16 cellular contexts compared by ENCODE assay signal in genomic region chr2:202632682-202633081, GRCh38. TPM values are rescaled to one million over a fixed set of nuclear protein-coding genes. Genes with fewer than 3 reads are reported as not detected.
DNase-seq lines count a peak whose midpoint lies in the region; ATAC-seq and TF ChIP-seq lines count a peak whose summit lies in the region.
"Had no signal": no experiment of that assay in that cellular context is flagged by ENCODE, and none has a peak within 500 bp of the region (broad histone marks: within the 10 kb centered on the region; RNA-seq: fewer than 3 reads in every experiment).

No MANE protein-coding gene starts in this region.

- no peak for DNase-seq in CD8-positive, alpha-beta memory T cell
- DNase-seq in NCI-H446 treated with DMSO at 0.1 percent for 48 hours (lab: John Stamatoyannopoulos, UW) (peak; percentile 55), dermis microvascular lymphatic vessel endothelial cell (ENCODE audit: low read depth in 2 of 2) (peak; percentile 46 to 47), nephron progenitor cell (no peak), nucleus accumbens (lab: John Stamatoyannopoulos, UW) (no peak), NCI-H524 treated with DMSO at 0.1 percent for 48 hours (lab: John Stamatoyannopoulos, UW) (no peak)
- DNase-seq: activated T-cell treated with anti-CD3 and anti-CD28 coated beads, Interleukin-2, amount 50 U/mL, for 24 hours; colonic mucosa; NCI-H510A; RPMI8226; stimulated activated CD4-positive, alpha-beta T cell treated with anti-CD3 and anti-CD28 coated beads, Interleukin-2, amount 100 ng/mL, for 48 hours had no signal

- POLR2A ChIA-PET in CD8-positive, alpha-beta memory T cell (lab: Charles Lee): no interaction called here

- no peaks in the 10 kb centered on the region for H3K36me3 ChIP-seq in CD8-positive, alpha-beta memory T cell (ENCODE audit: insufficient read depth, low read length)
- H3K36me3 ChIP-seq: colonic mucosa, gastroesophageal sphincter, prostate gland had no signal

- H3K4me1 ChIP-seq in CD8-positive, alpha-beta memory T cell (ENCODE audit: insufficient read depth, low read length): peaks cover 29% of the 10 kb centered on the region
- H3K4me1 ChIP-seq: colonic mucosa, prostate gland had no signal

- H3K27me3 Mint-ChIP-seq in CD8-positive, alpha-beta memory T cell: no peaks in the 10 kb centered on the region
- no peaks in the 10 kb centered on the region for H3K27me3 Mint-ChIP-seq in nephron progenitor cell (ENCODE audit: low read depth, poor library complexity)
- H3K27me3 Mint-ChIP-seq: activated T-cell treated with anti-CD3 and anti-CD28 coated beads, Interleukin-2, amount 50 U/mL, for 24 hours; stimulated activated naive CD8-positive, alpha-beta T cell treated with anti-CD3 and anti-CD28 coated beads, Interleukin-15, Interleukin-2, amounts not matched to agents 100 ng/mL and 50 ng/mL, for 24 hours had no signal

- peak overlapping the region in 6 of 8 donors; percentile 2 to 80 (median 44) for H3K27ac Mint-ChIP-seq in CD8-positive, alpha-beta memory T cell
- H3K27ac Mint-ChIP-seq in nephron progenitor cell: no peak overlapping the region
- H3K27ac Mint-ChIP-seq: activated T-cell treated with anti-CD3 and anti-CD28 coated beads, Interleukin-2, amount 50 U/mL, for 24 hours; stimulated activated naive CD8-positive, alpha-beta T cell treated with anti-CD3 and anti-CD28 coated beads, Interleukin-15, Interleukin-2, amounts not matched to agents 100 ng/mL and 50 ng/mL, for 24 hours had no signal

- no peak for TF ChIP-seq CTCF in nephron progenitor cell (IDR thresholded peaks at IDR 0.05)

- ATAC-seq in GM21576 (IDR thresholded peaks at IDR 0.05; ENCODE audit: unreplicated experiment): no peak
- ATAC-seq: gastroesophageal sphincter had no signal

- H3K36me3 Mint-ChIP-seq in CD8-positive, alpha-beta memory T cell: peaks cover 0 to 13% (median 0%) of the 10 kb centered on the region in 3 donors
- peaks cover 5% of the 10 kb centered on the region for H3K36me3 Mint-ChIP-seq in nephron progenitor cell (ENCODE audit: low read depth)

- no peak overlapping the region for H3K27ac ChIP-seq in CD8-positive, alpha-beta memory T cell (ENCODE audit: low read depth, low read length)
- H3K27ac ChIP-seq: colonic mucosa, gastroesophageal sphincter, HL-60, prostate gland had no signal

- H3K4me1 Mint-ChIP-seq in CD8-positive, alpha-beta memory T cell: peaks cover 24 to 33% (median 26%) of the 10 kb centered on the region in 3 donors
- peaks cover 25% of the 10 kb centered on the region for H3K4me1 Mint-ChIP-seq in nephron progenitor cell

- no peak overlapping the region for H3K4me3 ChIP-seq in CD8-positive, alpha-beta memory T cell (ENCODE audit: low read length)
- H3K4me3 ChIP-seq: colonic mucosa, gastroesophageal sphincter, prostate gland had no signal

- peak overlapping the region in 3 of 7 donors; percentile 29 to 62 (median 49) for H3K4me3 Mint-ChIP-seq in CD8-positive, alpha-beta memory T cell
- peak overlapping the region; percentile 41 for H3K4me3 Mint-ChIP-seq in nephron progenitor cell
- H3K4me3 Mint-ChIP-seq: activated T-cell treated with anti-CD3 and anti-CD28 coated beads, Interleukin-2, amount 50 U/mL, for 24 hours; stimulated activated naive CD8-positive, alpha-beta T cell treated with anti-CD3 and anti-CD28 coated beads, Interleukin-15, Interleukin-2, amounts not matched to agents 100 ng/mL and 50 ng/mL, for 24 hours had no signal

- no peaks in the 10 kb centered on the region for H3K9me3 Mint-ChIP-seq in CD8-positive, alpha-beta memory T cell
- no peaks in the 10 kb centered on the region for H3K9me3 Mint-ChIP-seq in nephron progenitor cell
- H3K9me3 Mint-ChIP-seq: activated T-cell treated with anti-CD3 and anti-CD28 coated beads, Interleukin-2, amount 50 U/mL, for 24 hours; stimulated activated naive CD8-positive, alpha-beta T cell treated with anti-CD3 and anti-CD28 coated beads, Interleukin-15, Interleukin-2, amounts not matched to agents 100 ng/mL and 50 ng/mL, for 24 hours had no signal

- CTCF ChIA-PET in CD8-positive, alpha-beta memory T cell (lab: Charles Lee): no interaction called here

- H3K27me3 ChIP-seq in CD8-positive, alpha-beta memory T cell (ENCODE audit: insufficient read depth, low read length, poor library complexity, severe bottlenecking): no peaks in the 10 kb centered on the region
- H3K27me3 ChIP-seq: colonic mucosa, gastroesophageal sphincter had no signal

- H3K9me3 ChIP-seq in CD8-positive, alpha-beta memory T cell (ENCODE audit: low read length): no peaks in the 10 kb centered on the region
- H3K9me3 ChIP-seq: colonic mucosa, gastroesophageal sphincter, prostate gland had no signal

RNA-seq across cellular contexts. Expression of gene FAM117B, which starts 2.1 kb away (rescaled TPM):
- total RNA-seq in CD8-positive, alpha-beta memory T cell: 1 to 10 TPM; 5.9 to 6.4 TPM
- polyA plus RNA-seq in CD8-positive, alpha-beta memory T cell: 8.0 TPM
- total RNA-seq in dermis microvascular lymphatic vessel endothelial cell: 1.4 and 2.0 TPM in 2 replicates

Comparison
In these comparisons a context has a peak if more than half of its experiments do, and no peak if none do; other contexts are left out.
1. DNase-seq: peak in NCI-H446 treated with DMSO at 0.1 percent for 48 hours (single experiment) and dermis microvascular lymphatic vessel endothelial cell (2 of 2); none in CD8-positive, alpha-beta memory T cell (0 of 5), nephron progenitor cell (single experiment), nucleus accumbens (0 of 56) and NCI-H524 treated with DMSO at 0.1 percent for 48 hours (single experiment).